Comparison of ENCODE assay signal across 8 cellular contexts in genomic region chr5:100903036-100903887, GRCh38. TPM values are rescaled to one million over a fixed set of nuclear protein-coding genes. Genes with fewer than 3 reads are reported as not detected.
DNase-seq lines count a peak whose midpoint lies in the region; ATAC-seq, FAIRE-seq and TF ChIP-seq lines count a peak whose summit lies in the region.

TSS of gene ST8SIA4 (minus strand) at chr5:100903282. CDS start at chr5:100902955, 327 bp downstream.

- peaks cover 10 to 11% of the 10 kb centered on the region in 2 donors for H3K36me3 Mint-ChIP-seq in CD14-positive monocyte
- no peaks in the 10 kb centered on the region for H3K36me3 Mint-ChIP-seq in nephron (ENCODE audit: low read depth)

- peaks cover 26% of the 10 kb centered on the region for H3K4me1 ChIP-seq in PC-3 (ENCODE audit: insufficient read depth, low read length)

- H3K36me3 ChIP-seq in PC-3 (ENCODE audit: low read depth, low read length): no peaks in the 10 kb centered on the region

- DNase-seq in CD14-positive monocyte (ENCODE audit: low spot score): peak; percentile 87
- peak; percentile 23 for DNase-seq in HTR-8/SVneo (ENCODE audit: insufficient read length, low spot score)
- peak; percentile 85 for DNase-seq in PC-3
- DNase-seq in activated T-helper 1 cell treated with Interleukin-2 at 50 U/mL for 16 hours (ENCODE audit: low read depth): peak; percentile 81
- peak; percentile 59 for DNase-seq in fibroblast of pulmonary artery (ENCODE audit: low read depth)
- DNase-seq in stimulated activated naive CD4-positive, alpha-beta T cell treated with Interleukin-2 at 50 U/mL for 16 hours (lab: John Stamatoyannopoulos, UW): peak; percentile 90

- ATAC-seq in GM19467 (IDR thresholded peaks at IDR 0.05; ENCODE audit: unreplicated experiment) (peak; percentile 73), PC-3 (peak; percentile 86)

- H3K79me2 ChIP-seq in PC-3 (ENCODE audit: low read length): no peaks in the 10 kb centered on the region

- H3K27me3 ChIP-seq in PC-3 (ENCODE audit: low read length): peaks cover 19% of the 10 kb centered on the region; the same call in 1 of the 2 replicates

- H3K27ac ChIP-seq in PC-3 (ENCODE audit: low read length): no peak within 1 kb of the TSS

- CTCF ChIA-PET in PC-3 (lab: Charles Lee): interaction anchor here (0.6 kb wide), 2 partner anchors 125 to 496 kb away, joined by 3 to 4 read pairs; no protein-coding TSS in a partner anchor

- H3K9me3 Mint-ChIP-seq in CD14-positive monocyte (no peaks in the 10 kb centered on the region), nephron (no peaks in the 10 kb centered on the region)

- H3F3A ChIP-seq in PC-3 (ENCODE audit: low read length, unreplicated experiment): no peaks in the 10 kb centered on the region

- H3K4me3 ChIP-seq in PC-3 (ENCODE audit: low read length) (peak within 1 kb of the TSS; percentile 72), fibroblast of pulmonary artery (replicated peaks; ENCODE audit: low read depth, low read length) (peak within 1 kb of the TSS; percentile 63)

- no peaks in the 10 kb centered on the region for H3K9me3 ChIP-seq in PC-3 (ENCODE audit: low read length)

- intact Hi-C loops in CD14-positive monocyte (cut with micrococcal nuclease): loop anchor here (5.0 to 10.0 kb wide), 4 partner anchors 58 to 126 kb away; no protein-coding TSS in a partner anchor
- intact Hi-C loops in PC-3 (cut with micrococcal nuclease): loop anchor here (5.0 to 10.0 kb wide), 3 partner anchors 76 to 266 kb away; no protein-coding TSS in a partner anchor

- POLR2A ChIA-PET in PC-3 (lab: Charles Lee; ENCODE audit: unreplicated experiment): interaction anchor here (0.5 kb wide), 1 partner anchor 466 kb away, joined by 3 read pairs; no protein-coding TSS in a partner anchor

- H3K27ac Mint-ChIP-seq in CD14-positive monocyte: peak within 1 kb of the TSS; percentile 93 to 99 (median 99)
- H3K27ac Mint-ChIP-seq in nephron: peak within 1 kb of the TSS; percentile 14 to 52 (median 46)

- peak within 1 kb of the TSS; percentile 86 for H3K4me2 ChIP-seq in PC-3 (ENCODE audit: low read length)

- no peak within 1 kb of the TSS for H3K9ac ChIP-seq in PC-3 (ENCODE audit: low read length)

- no peaks in the 10 kb centered on the region for H3K9me2 ChIP-seq in PC-3 (replicated peaks; ENCODE audit: low read length)

- H3K27me3 Mint-ChIP-seq in CD14-positive monocyte (ENCODE audit: low read depth in 3 of 3): no peaks in the 10 kb centered on the region
- H3K27me3 Mint-ChIP-seq in nephron (ENCODE audit: low read depth): peaks cover 43% of the 10 kb centered on the region

- FAIRE-seq in HTR-8/SVneo (lab: Jason Lieb, UNC): peak; percentile 46

- H4K20me1 ChIP-seq in PC-3 (ENCODE audit: low read length): no peaks in the 10 kb centered on the region

- BruUV-seq in PC-3 (replicated peaks; lab: Mats Ljungman, UMichigan): no TSS peak

- H3K4me1 Mint-ChIP-seq in CD14-positive monocyte: peaks cover 40% of the 10 kb centered on the region
- peaks cover 20% of the 10 kb centered on the region for H3K4me1 Mint-ChIP-seq in nephron

- peak within 1 kb of the TSS; percentile 89 for H2AFZ ChIP-seq in PC-3 (ENCODE audit: low read length)

- peak within 1 kb of the TSS; percentile 90 to 99 for H3K4me3 Mint-ChIP-seq in CD14-positive monocyte
- peak within 1 kb of the TSS; percentile 87 to 90 (median 90) for H3K4me3 Mint-ChIP-seq in nephron

- TF ChIP-seq CTCF in CD14-positive monocyte (IDR thresholded peaks at IDR 0.05) (no peak), PC-3 (conservative IDR thresholded peaks at IDR 0.05; ENCODE audit: low read depth, low read length) (no peak), fibroblast of pulmonary artery (IDR thresholded peaks at IDR 0.05; ENCODE audit: low read length, missing control alignments) (no peak), nephron (IDR thresholded peaks at IDR 0.05; ENCODE audit: unreplicated experiment in 3 of 3) (no peak)

RNA-seq across cellular contexts. Expression of gene ST8SIA4, which starts in this region (rescaled TPM):
- 10 to 100 TPM; 30.7 to 36.4 TPM for polyA plus RNA-seq in CD14-positive monocyte
- total RNA-seq in PC-3 (2014; rRNA removed): 0.63 and 0.91 TPM in 2 replicates

Comparison
In these comparisons a context has a peak if more than half of its experiments do, and no peak if none do; other contexts are left out.
1. Peak in DNase-seq, ATAC-seq, H3K4me3 ChIP-seq and H3K4me2 ChIP-seq in PC-3; RNA of the gene not detected or under 1 TPM.
2. DNase-seq: peak in every context shown above with its lines; median percentile 90 in stimulated activated naive CD4-positive, alpha-beta T cell treated with Interleukin-2 at 50 U/mL for 16 hours; 87 in CD14-positive monocyte; 85 in PC-3; 81 in activated T-helper 1 cell treated with Interleukin-2 at 50 U/mL for 16 hours; 59 in fibroblast of pulmonary artery; 23 in HTR-8/SVneo.